1 cellular context compared by ENCODE assay signal in the genomic region with DNA sequence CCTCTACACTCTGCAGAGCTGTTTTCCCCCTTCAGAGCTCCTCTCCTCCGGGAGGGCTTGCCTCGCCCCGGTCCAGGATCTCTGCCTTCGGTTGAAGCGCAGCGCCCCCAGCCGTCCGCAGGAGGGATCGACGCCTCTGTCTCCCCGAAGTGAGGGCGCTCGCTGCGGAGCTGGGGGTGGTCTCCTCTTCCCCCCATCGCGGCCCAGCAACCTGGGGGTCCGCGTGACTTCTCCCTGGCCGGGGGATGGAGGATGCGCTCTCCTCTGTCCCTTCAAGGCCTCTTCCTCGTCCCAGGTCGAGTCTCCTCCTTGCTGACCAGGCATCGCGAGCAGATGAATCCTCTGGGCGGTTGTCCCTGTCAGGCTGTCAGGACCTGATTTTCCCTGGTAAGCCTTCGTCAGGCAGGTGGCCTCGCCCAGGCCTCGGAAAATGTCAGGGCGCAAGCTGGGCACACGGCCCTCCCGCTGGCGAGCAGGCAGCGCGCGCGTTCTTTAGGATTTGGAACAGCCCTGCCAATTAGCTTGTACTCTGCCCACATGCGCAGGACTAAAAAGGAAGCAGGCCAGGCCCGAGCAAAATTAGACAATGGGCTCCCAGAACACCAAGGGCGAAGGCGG.
TF ChIP-seq lines count a peak whose summit lies in the region.

No MANE protein-coding gene starts in this region.

TF ChIP-seq in H1, 55 proteins besides CTCF, POLR2A, EP300 and RAD21 (continued from another document):
- TF ChIP-seq, protein P1, sequence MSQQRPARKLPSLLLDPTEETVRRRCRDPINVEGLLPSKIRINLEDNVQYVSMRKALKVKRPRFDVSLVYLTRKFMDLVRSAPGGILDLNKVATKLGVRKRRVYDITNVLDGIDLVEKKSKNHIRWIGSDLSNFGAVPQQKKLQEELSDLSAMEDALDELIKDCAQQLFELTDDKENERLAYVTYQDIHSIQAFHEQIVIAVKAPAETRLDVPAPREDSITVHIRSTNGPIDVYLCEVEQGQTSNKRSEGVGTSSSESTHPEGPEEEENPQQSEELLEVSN (IDR thresholded peaks at IDR 0.05), result peak; percentile 90
- TF ChIP-seq, protein P2, sequence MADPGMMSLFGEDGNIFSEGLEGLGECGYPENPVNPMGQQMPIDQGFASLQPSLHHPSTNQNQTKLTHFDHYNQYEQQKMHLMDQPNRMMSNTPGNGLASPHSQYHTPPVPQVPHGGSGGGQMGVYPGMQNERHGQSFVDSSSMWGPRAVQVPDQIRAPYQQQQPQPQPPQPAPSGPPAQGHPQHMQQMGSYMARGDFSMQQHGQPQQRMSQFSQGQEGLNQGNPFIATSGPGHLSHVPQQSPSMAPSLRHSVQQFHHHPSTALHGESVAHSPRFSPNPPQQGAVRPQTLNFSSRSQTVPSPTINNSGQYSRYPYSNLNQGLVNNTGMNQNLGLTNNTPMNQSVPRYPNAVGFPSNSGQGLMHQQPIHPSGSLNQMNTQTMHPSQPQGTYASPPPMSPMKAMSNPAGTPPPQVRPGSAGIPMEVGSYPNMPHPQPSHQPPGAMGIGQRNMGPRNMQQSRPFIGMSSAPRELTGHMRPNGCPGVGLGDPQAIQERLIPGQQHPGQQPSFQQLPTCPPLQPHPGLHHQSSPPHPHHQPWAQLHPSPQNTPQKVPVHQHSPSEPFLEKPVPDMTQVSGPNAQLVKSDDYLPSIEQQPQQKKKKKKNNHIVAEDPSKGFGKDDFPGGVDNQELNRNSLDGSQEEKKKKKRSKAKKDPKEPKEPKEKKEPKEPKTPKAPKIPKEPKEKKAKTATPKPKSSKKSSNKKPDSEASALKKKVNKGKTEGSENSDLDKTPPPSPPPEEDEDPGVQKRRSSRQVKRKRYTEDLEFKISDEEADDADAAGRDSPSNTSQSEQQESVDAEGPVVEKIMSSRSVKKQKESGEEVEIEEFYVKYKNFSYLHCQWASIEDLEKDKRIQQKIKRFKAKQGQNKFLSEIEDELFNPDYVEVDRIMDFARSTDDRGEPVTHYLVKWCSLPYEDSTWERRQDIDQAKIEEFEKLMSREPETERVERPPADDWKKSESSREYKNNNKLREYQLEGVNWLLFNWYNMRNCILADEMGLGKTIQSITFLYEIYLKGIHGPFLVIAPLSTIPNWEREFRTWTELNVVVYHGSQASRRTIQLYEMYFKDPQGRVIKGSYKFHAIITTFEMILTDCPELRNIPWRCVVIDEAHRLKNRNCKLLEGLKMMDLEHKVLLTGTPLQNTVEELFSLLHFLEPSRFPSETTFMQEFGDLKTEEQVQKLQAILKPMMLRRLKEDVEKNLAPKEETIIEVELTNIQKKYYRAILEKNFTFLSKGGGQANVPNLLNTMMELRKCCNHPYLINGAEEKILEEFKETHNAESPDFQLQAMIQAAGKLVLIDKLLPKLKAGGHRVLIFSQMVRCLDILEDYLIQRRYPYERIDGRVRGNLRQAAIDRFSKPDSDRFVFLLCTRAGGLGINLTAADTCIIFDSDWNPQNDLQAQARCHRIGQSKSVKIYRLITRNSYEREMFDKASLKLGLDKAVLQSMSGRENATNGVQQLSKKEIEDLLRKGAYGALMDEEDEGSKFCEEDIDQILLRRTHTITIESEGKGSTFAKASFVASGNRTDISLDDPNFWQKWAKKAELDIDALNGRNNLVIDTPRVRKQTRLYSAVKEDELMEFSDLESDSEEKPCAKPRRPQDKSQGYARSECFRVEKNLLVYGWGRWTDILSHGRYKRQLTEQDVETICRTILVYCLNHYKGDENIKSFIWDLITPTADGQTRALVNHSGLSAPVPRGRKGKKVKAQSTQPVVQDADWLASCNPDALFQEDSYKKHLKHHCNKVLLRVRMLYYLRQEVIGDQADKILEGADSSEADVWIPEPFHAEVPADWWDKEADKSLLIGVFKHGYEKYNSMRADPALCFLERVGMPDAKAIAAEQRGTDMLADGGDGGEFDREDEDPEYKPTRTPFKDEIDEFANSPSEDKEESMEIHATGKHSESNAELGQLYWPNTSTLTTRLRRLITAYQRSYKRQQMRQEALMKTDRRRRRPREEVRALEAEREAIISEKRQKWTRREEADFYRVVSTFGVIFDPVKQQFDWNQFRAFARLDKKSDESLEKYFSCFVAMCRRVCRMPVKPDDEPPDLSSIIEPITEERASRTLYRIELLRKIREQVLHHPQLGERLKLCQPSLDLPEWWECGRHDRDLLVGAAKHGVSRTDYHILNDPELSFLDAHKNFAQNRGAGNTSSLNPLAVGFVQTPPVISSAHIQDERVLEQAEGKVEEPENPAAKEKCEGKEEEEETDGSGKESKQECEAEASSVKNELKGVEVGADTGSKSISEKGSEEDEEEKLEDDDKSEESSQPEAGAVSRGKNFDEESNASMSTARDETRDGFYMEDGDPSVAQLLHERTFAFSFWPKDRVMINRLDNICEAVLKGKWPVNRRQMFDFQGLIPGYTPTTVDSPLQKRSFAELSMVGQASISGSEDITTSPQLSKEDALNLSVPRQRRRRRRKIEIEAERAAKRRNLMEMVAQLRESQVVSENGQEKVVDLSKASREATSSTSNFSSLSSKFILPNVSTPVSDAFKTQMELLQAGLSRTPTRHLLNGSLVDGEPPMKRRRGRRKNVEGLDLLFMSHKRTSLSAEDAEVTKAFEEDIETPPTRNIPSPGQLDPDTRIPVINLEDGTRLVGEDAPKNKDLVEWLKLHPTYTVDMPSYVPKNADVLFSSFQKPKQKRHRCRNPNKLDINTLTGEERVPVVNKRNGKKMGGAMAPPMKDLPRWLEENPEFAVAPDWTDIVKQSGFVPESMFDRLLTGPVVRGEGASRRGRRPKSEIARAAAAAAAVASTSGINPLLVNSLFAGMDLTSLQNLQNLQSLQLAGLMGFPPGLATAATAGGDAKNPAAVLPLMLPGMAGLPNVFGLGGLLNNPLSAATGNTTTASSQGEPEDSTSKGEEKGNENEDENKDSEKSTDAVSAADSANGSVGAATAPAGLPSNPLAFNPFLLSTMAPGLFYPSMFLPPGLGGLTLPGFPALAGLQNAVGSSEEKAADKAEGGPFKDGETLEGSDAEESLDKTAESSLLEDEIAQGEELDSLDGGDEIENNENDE (IDR thresholded peaks at IDR 0.05; ENCODE audit: insufficient replicate concordance, low read length), result no peak
- TF ChIP-seq ASH2L (IDR thresholded peaks at IDR 0.05; ENCODE audit: low read length), result peak; percentile 43
- no peak for TF ChIP-seq TCF12 (IDR thresholded peaks at IDR 0.05; ENCODE audit: low read depth, low read length)
- TF ChIP-seq BACH1 (IDR thresholded peaks at IDR 0.05; ENCODE audit: low read length), result no peak
- TF ChIP-seq CHD2 (IDR thresholded peaks at IDR 0.05; ENCODE audit: low read length), result no peak
- TF ChIP-seq KDM5A (IDR thresholded peaks at IDR 0.05; ENCODE audit: low read length), result 0 out of 2 replicates have a peak, but pooled peaks have one; percentile 27
- peak; percentile 43; the same call in 1 of the 2 replicates for TF ChIP-seq TBP (IDR thresholded peaks at IDR 0.05; ENCODE audit: low read depth, low read length)
- TF ChIP-seq CBX8 (IDR thresholded peaks at IDR 0.05; ENCODE audit: borderline replicate concordance, low read depth, low read length), result no peak
- TF ChIP-seq SIX5 (IDR thresholded peaks at IDR 0.05; ENCODE audit: low read depth, low read length), result no peak
- no peak for TF ChIP-seq MAFK (IDR thresholded peaks at IDR 0.05; ENCODE audit: low read depth, low read length)
- no peak for TF ChIP-seq CBX5 (IDR thresholded peaks at IDR 0.05; ENCODE audit: low read depth, low read length)
- TF ChIP-seq ZNF274 (IDR thresholded peaks at IDR 0.05; ENCODE audit: borderline replicate concordance, extremely low read depth, low read length), result no peak
- TF ChIP-seq SIRT6 (IDR thresholded peaks at IDR 0.05; ENCODE audit: low read length), result no peak
